Comparison of ENCODE assay signal across 23 cellular contexts in genomic region chr16:56388209-56388608, GRCh38.
"Had no signal": no experiment of that assay in that cellular context is flagged by ENCODE, and none has a peak within 500 bp of the region (broad histone marks: within the 10 kb centered on the region; RNA-seq: fewer than 3 reads in every experiment).

No MANE protein-coding gene starts in this region.

- DNase-seq: activated CD4-positive, alpha-beta T cell treated with anti-CD3 and anti-CD28 coated beads, Interleukin-2, amount 50 U/mL, for 1 hour; activated CD8-positive, alpha-beta memory T cell treated with anti-CD3 and anti-CD28 coated beads for 24 hours; activated naive CD8-positive, alpha-beta T cell treated with anti-CD3 and anti-CD28 coated beads, Interleukin-2, amount 10 ng/mL, durations not matched to agents 7 days and 5 days; aorta; caudate nucleus; effector CD4-positive, alpha-beta T cell; esophagus squamous epithelium; heart right ventricle; islet precursor cell; mucosa of descending colon; naive thymus-derived CD4-positive, alpha-beta T cell; pancreas; sigmoid colon; stimulated activated CD4-positive, alpha-beta T cell treated with anti-CD3 and anti-CD28 coated beads, Interleukin-12 subunit alpha, Interleukin-12 subunit beta, amount 100 ng/mL, for 4 hours; T-helper 9 cell; thyroid gland had no signal

- H3K4me3 Mint-ChIP-seq: activated naive CD8-positive, alpha-beta T cell treated with anti-CD3 and anti-CD28 coated beads, Interleukin-2, amount 10 ng/mL, durations not matched to agents 7 days and 5 days; activated T-helper 1 cell treated with anti-CD3 and anti-CD28 coated beads, Interleukin-12 subunit alpha, Interleukin-12 subunit beta, Interleukin-2, Interleukin-4 antibody, amounts not matched to agents 30 ng/mL and 10 ng/mL and 1 ng/mL, durations not matched to agents 14 hours and 24 hours and 36 hours; naive thymus-derived CD4-positive, alpha-beta T cell; stimulated activated memory B cell treated with anti-CD40 and anti-IgM and Interleukin-4, amounts not matched to agents 10 μg/mL and 1 μg/mL and 100 μg/mL, for 72 hours had no signal

- H3K9me3 ChIP-seq: esophagus squamous epithelium, gastroesophageal sphincter, heart right ventricle, mucosa of descending colon, pancreas, sigmoid colon, thyroid gland had no signal

- H3K27me3 Mint-ChIP-seq: activated naive CD8-positive, alpha-beta T cell treated with anti-CD3 and anti-CD28 coated beads, Interleukin-2, amount 10 ng/mL, durations not matched to agents 7 days and 5 days; naive thymus-derived CD4-positive, alpha-beta T cell; stimulated activated memory B cell treated with anti-CD40 and anti-IgM and Interleukin-4, amounts not matched to agents 10 μg/mL and 1 μg/mL and 100 μg/mL, for 72 hours had no signal

- H3K4me3 ChIP-seq: coronary artery, esophagus squamous epithelium, gastroesophageal sphincter, heart right ventricle, mucosa of descending colon, pancreas, sigmoid colon, thyroid gland had no signal

- H3K27me3 ChIP-seq: esophagus squamous epithelium, gastroesophageal sphincter, heart right ventricle, pancreas, sigmoid colon, thyroid gland had no signal

- ATAC-seq: activated CD4-positive, CD25-positive, alpha-beta regulatory T cell treated with anti-CD3 and anti-CD28 coated beads, Interleukin-2, amount 50 U/mL, for 24 hours; gastroesophageal sphincter; heart right ventricle; left lobe of liver; mucosa of descending colon; naive thymus-derived CD4-positive, alpha-beta T cell; pancreas; stimulated activated memory B cell treated with anti-CD40 and anti-IgM and Interleukin-4, amounts not matched to agents 10 μg/mL and 1 μg/mL and 100 μg/mL, for 72 hours had no signal

- H3K27ac ChIP-seq: coronary artery, esophagus squamous epithelium, gastroesophageal sphincter, heart right ventricle, pancreas, sigmoid colon, thyroid gland had no signal

- H3K27ac Mint-ChIP-seq: activated naive CD8-positive, alpha-beta T cell treated with anti-CD3 and anti-CD28 coated beads, Interleukin-2, amount 10 ng/mL, durations not matched to agents 7 days and 5 days; activated T-helper 1 cell treated with anti-CD3 and anti-CD28 coated beads, Interleukin-12 subunit alpha, Interleukin-12 subunit beta, Interleukin-2, Interleukin-4 antibody, amounts not matched to agents 30 ng/mL and 10 ng/mL and 1 ng/mL, durations not matched to agents 14 hours and 24 hours and 36 hours; stimulated activated memory B cell treated with anti-CD40 and anti-IgM and Interleukin-4, amounts not matched to agents 10 μg/mL and 1 μg/mL and 100 μg/mL, for 72 hours had no signal

- FAIRE-seq: pancreas, urothelium cell line had no signal

- H3K4me1 ChIP-seq: esophagus squamous epithelium, gastroesophageal sphincter, heart right ventricle, pancreas, thyroid gland had no signal
